ENCODE assay signal across 21 cellular contexts in the genomic region with DNA sequence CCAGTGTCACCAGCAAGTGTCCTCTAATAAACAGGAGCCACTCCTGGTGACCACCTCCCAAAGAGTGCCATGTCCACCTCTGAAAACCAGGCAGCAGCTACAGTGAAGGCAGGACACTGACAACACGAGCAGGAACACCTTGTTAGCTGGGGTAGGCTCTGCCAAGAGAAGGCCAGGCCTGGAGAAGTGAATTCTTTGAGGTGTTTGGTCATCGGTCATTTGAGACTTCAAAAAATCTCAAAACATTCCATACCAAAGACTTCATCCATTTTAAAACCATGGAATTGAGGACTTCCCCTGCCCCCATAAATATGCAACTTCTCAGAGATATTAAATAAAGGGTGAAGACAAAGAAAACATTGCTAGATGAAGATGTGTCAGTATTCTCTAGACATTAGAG. TPM values are rescaled to one million over a fixed set of nuclear protein-coding genes. Genes with fewer than 3 reads are reported as not detected.
"Had no signal": no experiment of that assay in that cellular context is flagged by ENCODE, and none has a peak within 500 bp of the region (broad histone marks: within the 10 kb centered on the region; RNA-seq: fewer than 3 reads in every experiment).

No MANE protein-coding gene starts in this region.

- H3K27ac Mint-ChIP-seq: activated CD4-positive, alpha-beta memory T cell treated with anti-CD3 and anti-CD28 coated beads, Interleukin-2, amount 10 ng/mL, durations not matched to agents 7 days and 5 days; activated naive CD4-positive, alpha-beta T cell treated with anti-CD3 and anti-CD28 coated beads, Interleukin-2, amount 50 U/mL, for 72 hours; memory B cell; natural killer cell; progenitor cell of endocrine pancreas had no signal

- H3K9me3 ChIP-seq: gastroesophageal sphincter, left ventricle myocardium inferior, right atrium auricular region, transverse colon had no signal

- ATAC-seq: activated naive CD4-positive, alpha-beta T cell treated with anti-CD3 and anti-CD28 coated beads, Interleukin-2, amount 50 U/mL, for 72 hours; gastroesophageal sphincter; natural killer cell; stimulated activated naive CD8-positive, alpha-beta T cell treated with anti-CD3 and anti-CD28 coated beads, Interleukin-15, Interleukin-2, amounts not matched to agents 100 U/mL and 50 U/mL, for 24 hours had no signal

- H3K36me3 Mint-ChIP-seq: activated naive CD4-positive, alpha-beta T cell treated with anti-CD3 and anti-CD28 coated beads, Interleukin-2, amount 50 U/mL, for 72 hours; natural killer cell had no signal

- H3K4me3 ChIP-seq: dorsolateral prefrontal cortex, gastroesophageal sphincter, left ventricle myocardium inferior, right atrium auricular region, skin epidermis, transverse colon had no signal

- H3K36me3 ChIP-seq: gastroesophageal sphincter, left ventricle myocardium inferior, right atrium auricular region, transverse colon had no signal

- H3K27me3 ChIP-seq: right atrium auricular region had no signal

- DNase-seq: activated CD4-positive, alpha-beta memory T cell treated with anti-CD3 and anti-CD28 coated beads, Interleukin-2, amount 10 ng/mL, durations not matched to agents 7 days and 5 days; activated CD4-positive, alpha-beta T cell treated with anti-CD3 and anti-CD28 coated beads for 4 hours; activated effector memory CD4-positive, alpha-beta T cell treated with anti-CD3 and anti-CD28 coated beads, Interleukin-2, amount 50 U/mL, for 16 hours; activated T-cell treated with anti-CD3 and anti-CD28 coated beads, Interleukin-2, amount 50 U/mL, for 48 hours; dorsolateral prefrontal cortex; erythroblast; left ventricle myocardium inferior; natural killer cell; stimulated activated CD4-positive, alpha-beta T cell treated with anti-CD3 and anti-CD28 coated beads, Interleukin-4, amount 100 ng/mL, for 4 hours; stimulated activated CD8-positive, alpha-beta memory T cell treated with anti-CD3 and anti-CD28 coated beads, Interleukin-4, amount 100 ng/mL, for 48 hours; stimulated activated naive CD8-positive, alpha-beta T cell treated with anti-CD3 and anti-CD28 coated beads, Interleukin-15, Interleukin-2, amounts not matched to agents 100 U/mL and 50 U/mL, for 24 hours; T-helper 2 cell; transverse colon had no signal

- H3K9me3 Mint-ChIP-seq: activated CD4-positive, alpha-beta memory T cell treated with anti-CD3 and anti-CD28 coated beads, Interleukin-2, amount 10 ng/mL, durations not matched to agents 7 days and 5 days; activated naive CD4-positive, alpha-beta T cell treated with anti-CD3 and anti-CD28 coated beads, Interleukin-2, amount 50 U/mL, for 72 hours; memory B cell; natural killer cell had no signal

- H3K4me1 Mint-ChIP-seq: activated CD4-positive, alpha-beta memory T cell treated with anti-CD3 and anti-CD28 coated beads, Interleukin-2, amount 10 ng/mL, durations not matched to agents 7 days and 5 days; memory B cell; natural killer cell had no signal

- H3K27ac ChIP-seq: dorsolateral prefrontal cortex, gastroesophageal sphincter, left ventricle myocardium inferior, right atrium auricular region, transverse colon had no signal

- H3K4me3 Mint-ChIP-seq: activated CD4-positive, alpha-beta memory T cell treated with anti-CD3 and anti-CD28 coated beads, Interleukin-2, amount 10 ng/mL, durations not matched to agents 7 days and 5 days; memory B cell; natural killer cell had no signal

RNA-seq across cellular contexts. Expression of a gene that starts 28.3 kb away (rescaled TPM):
- total RNA-seq: activated CD4-positive, alpha-beta memory T cell treated with anti-CD3 and anti-CD28 coated beads, Interleukin-2, amount 10 ng/mL, durations not matched to agents 7 days and 5 days; activated naive CD4-positive, alpha-beta T cell treated with anti-CD3 and anti-CD28 coated beads, Interleukin-2, amount 50 U/mL, for 72 hours; cerebellum; gastroesophageal sphincter; left ventricle myocardium inferior; natural killer cell; progenitor cell of endocrine pancreas; right atrium auricular region; transverse colon had no signal
- polyA plus RNA-seq: keratinocyte had no signal
